ENCODE assay signal across 8 cellular contexts in the genomic region with DNA sequence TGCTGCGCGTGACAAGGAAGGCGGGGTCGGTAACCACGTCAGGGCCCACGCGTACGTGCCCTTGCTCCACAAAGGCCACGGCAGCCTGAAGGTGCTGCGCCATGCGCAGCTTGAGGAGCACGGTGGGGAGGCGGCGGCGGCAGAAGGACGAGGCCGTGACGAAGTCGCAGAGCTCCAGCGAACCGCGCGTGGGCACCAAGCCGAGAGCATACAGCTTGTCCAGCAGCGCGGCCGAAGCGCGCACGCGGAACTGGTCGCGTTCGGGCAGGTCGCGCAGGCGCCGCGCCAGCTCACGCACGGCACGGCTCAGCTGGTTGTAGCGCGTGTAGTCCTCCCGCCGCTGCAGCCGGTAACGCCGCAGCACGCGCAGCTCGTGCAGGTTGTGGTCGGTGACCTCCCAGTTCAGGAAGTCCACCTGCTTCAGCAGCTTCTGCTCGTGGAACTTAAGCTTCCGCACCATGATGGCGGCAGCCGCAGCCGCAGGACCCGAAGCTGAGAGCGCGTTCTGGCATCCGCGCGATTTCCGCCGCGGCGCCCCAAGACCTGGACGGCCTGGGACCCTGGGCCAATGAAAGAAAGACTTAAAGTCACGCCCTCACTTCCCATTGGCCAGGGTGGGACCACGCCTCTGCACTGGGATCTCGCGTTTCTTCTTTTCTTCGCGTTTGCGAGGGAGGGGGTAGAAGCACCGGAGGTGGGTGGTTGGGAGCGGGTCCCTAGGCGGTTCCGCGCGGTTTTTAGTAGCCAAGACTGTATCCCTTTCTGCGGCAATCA. TPM values are rescaled to one million over a fixed set of nuclear protein-coding genes. Genes with fewer than 3 reads are reported as not detected.
DNase-seq lines count a peak whose midpoint lies in the region; ATAC-seq, FAIRE-seq and TF ChIP-seq lines count a peak whose summit lies in the region.

A gene with protein sequence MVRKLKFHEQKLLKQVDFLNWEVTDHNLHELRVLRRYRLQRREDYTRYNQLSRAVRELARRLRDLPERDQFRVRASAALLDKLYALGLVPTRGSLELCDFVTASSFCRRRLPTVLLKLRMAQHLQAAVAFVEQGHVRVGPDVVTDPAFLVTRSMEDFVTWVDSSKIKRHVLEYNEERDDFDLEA (minus strand): TSS at position 516 of the 774 bp plus-strand sequence. CDS start 56 bp downstream, at position 460.

- peaks cover 23% of the 10 kb centered on the region for H3K4me1 ChIP-seq in psoas muscle

- H3K36me3 ChIP-seq in psoas muscle (ENCODE audit: insufficient read depth in 1 of 2, low read depth in 1 of 2) = no peaks in the 10 kb centered on the region

- peak within 1 kb of the TSS; percentile 97 for H3K27ac ChIP-seq in angular gyrus (ENCODE audit: low read depth, low read length)
- H3K27ac ChIP-seq in psoas muscle = peak within 1 kb of the TSS; percentile 96

- 0 to 1% (median 0%) methylated on average over 68 to 83 of the region's 83 CpGs for WGBS in psoas muscle, 3 donors

- FAIRE-seq in urothelium cell line (lab: Jason Lieb, UNC) = peak; percentile 76

- DNase-seq in NCI-H187 (lab: John Stamatoyannopoulos, UW) (peak; percentile 65 to 93), T-helper 2 cell (peak; percentile 79 to 99 (median 89)), left ventricle myocardium superior (peak; percentile 96), psoas muscle (peak; percentile 94 to 97), urothelium cell line (ENCODE audit: low spot score) (peak; percentile 97)

- ATAC-seq in GM18498 (IDR thresholded peaks at IDR 0.05; ENCODE audit: unreplicated experiment) (peak; percentile 92), HG02938 (IDR thresholded peaks at IDR 0.05; ENCODE audit: unreplicated experiment) (peak; percentile 84), left ventricle myocardium superior (peak; percentile 97), psoas muscle (peak; percentile 94 to 98 (median 96))

- H3K27me3 ChIP-seq in psoas muscle (ENCODE audit: insufficient read depth in 3 of 3, low read length in 2 of 3) = no peaks in the 10 kb centered on the region

- H3K4me3 ChIP-seq in psoas muscle = peak within 1 kb of the TSS; percentile 94

- H3K9me3 ChIP-seq in psoas muscle = no peaks in the 10 kb centered on the region

- intact Hi-C loops in left ventricle myocardium superior (cut with micrococcal nuclease) = no loop called here
- intact Hi-C loops in psoas muscle (cut with DNase I) = loop anchor here in 1 of 2 donors (2.0 to 5.0 kb wide), 3 partner anchors 45 to 273 kb away; a partner anchor contains a TSS

- no peak for TF ChIP-seq CTCF in psoas muscle (IDR thresholded peaks at IDR 0.05)

RNA-seq across cellular contexts. Expression of the gene that starts here (rescaled TPM):
- total RNA-seq in left ventricle myocardium superior = 45.3 TPM
- total RNA-seq in psoas muscle = 10 to 100 TPM; 41.6 to 51.0 (median 43.8) TPM
- polyA plus RNA-seq in psoas muscle = 10 to 100 TPM; 45.0 to 95.9 (median 87.3) TPM

Comparison
In these comparisons a context has a peak if more than half of its experiments do, and no peak if none do; other contexts are left out.
1. Peak in every context shown above with its lines: DNase-seq, ATAC-seq, H3K4me3 ChIP-seq and H3K27ac ChIP-seq.